ENCODE assay signal across 8 cellular contexts in the genomic region with DNA sequence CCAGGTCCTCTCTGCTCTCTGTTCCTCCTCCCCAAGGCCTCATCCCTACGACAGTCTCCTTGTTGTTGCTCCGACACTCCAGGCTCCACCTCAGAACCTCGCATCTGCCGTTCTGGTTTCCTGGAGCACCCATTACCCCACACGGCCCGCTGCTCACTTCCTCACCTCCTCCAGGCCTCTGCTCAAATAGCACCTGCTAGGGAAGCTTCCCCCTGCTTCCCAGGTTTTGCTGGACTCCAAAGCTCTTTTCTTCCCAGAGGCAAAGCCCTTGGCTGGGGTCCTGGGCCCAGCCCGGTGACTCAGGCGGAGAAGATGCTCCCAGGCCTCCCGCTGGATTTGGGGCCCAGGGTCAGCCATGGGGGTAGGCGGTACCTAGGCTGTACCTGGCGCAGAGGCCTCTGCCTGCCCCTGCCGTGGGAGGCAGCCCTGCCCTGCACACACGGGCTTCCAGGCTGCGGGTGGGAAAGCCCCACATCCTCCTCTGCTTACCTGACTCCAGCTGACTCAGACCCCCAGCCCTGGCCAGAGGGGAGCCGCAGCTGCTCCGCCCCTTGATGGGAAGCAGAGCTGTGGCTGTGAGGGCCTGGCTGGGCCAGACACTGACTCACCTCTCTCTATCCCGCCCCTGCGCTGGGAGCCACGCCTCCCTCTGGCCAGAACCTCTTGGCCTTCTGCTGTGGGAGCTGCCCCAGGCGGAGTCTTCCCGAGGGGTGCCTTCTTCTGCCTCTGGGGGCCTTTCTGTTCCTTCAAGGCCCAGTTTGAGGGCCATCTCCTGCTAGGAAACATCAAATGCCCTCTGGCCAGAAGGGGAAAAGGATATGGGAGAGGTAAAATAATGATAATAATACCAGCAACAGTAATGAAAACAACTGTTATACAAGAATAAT.
DNase-seq lines count a peak whose midpoint lies in the region; ATAC-seq lines count a peak whose summit lies in the region.

No MANE protein-coding gene starts in this region.

- peaks cover 23% of the 10 kb centered on the region for H3K4me1 ChIP-seq in HUES6 (ENCODE audit: control insufficient read depth, insufficient read depth, low read length)

- peak overlapping the region; percentile 15; the same call in 1 of the 2 replicates for H3K27ac ChIP-seq in HUES6 (ENCODE audit: low read depth, low read length)

- no peaks in the 10 kb centered on the region for H3K27me3 ChIP-seq in HUES6 (ENCODE audit: control insufficient read depth, insufficient read depth, low read length)

- no peak overlapping the region for H3K4me3 Mint-ChIP-seq in stimulated activated memory B cell treated with anti-CD40 and anti-IgM and Interleukin-4, amounts not matched to agents 10 μg/mL and 1 μg/mL and 100 μg/mL, for 72 hours

- no peaks in the 10 kb centered on the region for H3K4me1 Mint-ChIP-seq in stimulated activated memory B cell treated with anti-CD40 and anti-IgM and Interleukin-4, amounts not matched to agents 10 μg/mL and 1 μg/mL and 100 μg/mL, for 72 hours

- peak; percentile 17 for ATAC-seq in stimulated activated memory B cell treated with anti-CD40 and anti-IgM and Interleukin-4, amounts not matched to agents 10 μg/mL and 1 μg/mL and 100 μg/mL, for 72 hours

- DNase-seq in AG08396 (ENCODE audit: low spot score) (peak; percentile 92), astrocyte of the hippocampus (ENCODE audit: low read depth, low spot score) (peak; percentile 98), islet precursor cell (peak; percentile 99), T-helper 9 cell (no peak), NOMO-1 treated with DMSO at 0.1 percent for 48 hours (lab: John Stamatoyannopoulos, UW; ENCODE audit: unreplicated experiment) (no peak), NCI-H446 (lab: John Stamatoyannopoulos, UW) (no peak)

- peak overlapping the region; percentile 29; the same call in 1 of the 2 replicates for H3K4me3 ChIP-seq in HUES6 (ENCODE audit: low read depth, low read length)

- H3K9me3 ChIP-seq in HUES6 (ENCODE audit: control insufficient read depth, insufficient read depth, low read depth, low read length): peaks cover 7% of the 10 kb centered on the region

- peak overlapping the region; percentile 34 for H3K9ac ChIP-seq in HUES6 (ENCODE audit: low read length)

- peaks cover 3% of the 10 kb centered on the region for H3K9me3 Mint-ChIP-seq in stimulated activated memory B cell treated with anti-CD40 and anti-IgM and Interleukin-4, amounts not matched to agents 10 μg/mL and 1 μg/mL and 100 μg/mL, for 72 hours

- no peaks in the 10 kb centered on the region for H3K36me3 Mint-ChIP-seq in stimulated activated memory B cell treated with anti-CD40 and anti-IgM and Interleukin-4, amounts not matched to agents 10 μg/mL and 1 μg/mL and 100 μg/mL, for 72 hours

- peaks cover 68% of the 10 kb centered on the region for H3K27me3 Mint-ChIP-seq in stimulated activated memory B cell treated with anti-CD40 and anti-IgM and Interleukin-4, amounts not matched to agents 10 μg/mL and 1 μg/mL and 100 μg/mL, for 72 hours

- no peaks in the 10 kb centered on the region for H3K36me3 ChIP-seq in HUES6 (ENCODE audit: control insufficient read depth, insufficient read depth, low read length)

- H3K27ac Mint-ChIP-seq in stimulated activated memory B cell treated with anti-CD40 and anti-IgM and Interleukin-4, amounts not matched to agents 10 μg/mL and 1 μg/mL and 100 μg/mL, for 72 hours: no peak overlapping the region

Comparison
In these comparisons a context has a peak if more than half of its experiments do, and no peak if none do; other contexts are left out.
1. DNase-seq: peak in AG08396 (single experiment), astrocyte of the hippocampus (single experiment) and islet precursor cell (single experiment); none in T-helper 9 cell (single experiment), NOMO-1 treated with DMSO at 0.1 percent for 48 hours (single experiment) and NCI-H446 (0 of 2).